In the genomic region with DNA sequence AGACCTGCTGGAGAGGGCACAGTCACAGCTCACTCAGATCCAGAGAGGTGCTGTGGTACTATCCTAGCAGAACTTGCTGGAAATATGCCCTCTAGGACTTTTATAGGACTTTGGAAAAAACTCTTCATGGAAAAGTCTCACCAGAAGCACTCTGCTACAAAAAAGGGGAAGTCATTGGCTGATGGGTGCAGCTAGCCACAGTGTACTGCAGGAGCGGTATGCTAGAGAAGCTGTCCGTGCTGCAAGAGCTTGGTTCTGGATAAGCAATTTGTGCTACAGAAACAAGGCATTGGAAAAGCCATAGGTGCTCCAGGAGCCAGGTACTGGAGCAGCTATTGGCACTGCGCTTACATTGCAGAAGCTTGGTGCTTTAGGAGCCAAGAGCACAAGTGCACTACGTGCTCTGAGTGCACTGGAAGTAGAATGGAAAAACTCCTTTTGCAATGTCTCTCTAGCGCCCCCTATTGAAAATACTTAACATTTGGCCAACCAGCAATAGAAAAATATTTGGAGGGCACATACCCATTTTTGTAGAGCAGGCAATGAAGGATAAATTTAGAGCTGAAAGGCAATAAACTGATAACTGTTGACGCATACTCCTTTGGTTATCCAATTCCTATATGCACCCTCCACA, we compare ENCODE assay signal across 12 cellular contexts.
A peak's percentile ranks its signal among the peaks of the same experiment; 100 is the strongest.
DNase-seq lines count a peak whose midpoint lies in the region; ATAC-seq and TF ChIP-seq lines count a peak whose summit lies in the region.
"Had no signal": no experiment of that assay in that cellular context is flagged by ENCODE, and none has a peak within 500 bp of the region (broad histone marks: within the 10 kb centered on the region; RNA-seq: fewer than 3 reads in every experiment).

No MANE protein-coding gene starts in this region.

- no peaks in the 10 kb centered on the region for H3K36me3 ChIP-seq in DOHH2 (ENCODE audit: control insufficient read depth, low read length)

- no peaks in the 10 kb centered on the region for H3F3A ChIP-seq in DOHH2 (ENCODE audit: control insufficient read depth, insufficient read depth)

- H4K20me1 ChIP-seq in DOHH2 (ENCODE audit: control insufficient read depth, insufficient read depth, low read depth, low read length), result no peaks in the 10 kb centered on the region

- no peak overlapping the region for H3K4me2 ChIP-seq in DOHH2 (ENCODE audit: low read length)

- no peaks in the 10 kb centered on the region for H3K79me2 ChIP-seq in DOHH2 (ENCODE audit: control insufficient read depth, low read length)

- no peak overlapping the region for H3K4me3 ChIP-seq in DOHH2 (ENCODE audit: low read length)

- DNase-seq in UCSD-AML1 (lab: John Stamatoyannopoulos, UW; ENCODE audit: unreplicated experiment) (peak; percentile 20), iPS-NIHi7 (ENCODE audit: extremely low spot score) (peak; percentile 34), glomerular visceral epithelial cell (ENCODE audit: extremely low spot score) (no peak)
- no peak for DNase-seq in stimulated activated naive CD4-positive, alpha-beta T cell treated with Interleukin-2 at 50 U/mL for 16 hours (lab: John Stamatoyannopoulos, UW)
- no peak for DNase-seq in activated CD4-positive, alpha-beta T cell treated with anti-CD3 and anti-CD28 coated beads, Interleukin-2, amount 50 U/mL, for 1 hour
- DNase-seq: DMS79, head of caudate nucleus, NCI-H526 treated with DMSO at 0.1 percent for 48 hours, small intestine had no signal

- H3K4me1 ChIP-seq in DOHH2 (ENCODE audit: control insufficient read depth, low read length), result no peaks in the 10 kb centered on the region

- no peak overlapping the region for H3K27ac ChIP-seq in DOHH2 (ENCODE audit: low read depth, low read length)

- TF ChIP-seq CTCF in DOHH2 (IDR thresholded peaks at IDR 0.05; ENCODE audit: low read depth, low read length, poor library complexity, severe bottlenecking) (peak; percentile 72), LNCAP (IDR thresholded peaks at IDR 0.05) (peak; percentile 51)

- H3K9me3 ChIP-seq in DOHH2 (ENCODE audit: control insufficient read depth, insufficient read depth, low read length), result peaks cover 7% of the 10 kb centered on the region; the same call in 1 of the 2 replicates

- H3K27me3 ChIP-seq in DOHH2 (ENCODE audit: control insufficient read depth, low read length), result peaks cover 9% of the 10 kb centered on the region

- H3K9me2 ChIP-seq in DOHH2 (replicated peaks; ENCODE audit: control insufficient read depth, low read length), result no peaks in the 10 kb centered on the region

- no peak for ATAC-seq in GM19351 (IDR thresholded peaks at IDR 0.05; ENCODE audit: unreplicated experiment)

Comparison
In these comparisons a context has a peak if more than half of its experiments do, and no peak if none do; other contexts are left out.
1. DNase-seq: peak in UCSD-AML1 (single experiment) and iPS-NIHi7 (single experiment); none in stimulated activated naive CD4-positive, alpha-beta T cell treated with Interleukin-2 at 50 U/mL for 16 hours (single experiment), activated CD4-positive, alpha-beta T cell treated with anti-CD3 and anti-CD28 coated beads, Interleukin-2, amount 50 U/mL, for 1 hour (single experiment) and glomerular visceral epithelial cell (single experiment).